28 cellular contexts compared by ENCODE assay signal in the genomic region with DNA sequence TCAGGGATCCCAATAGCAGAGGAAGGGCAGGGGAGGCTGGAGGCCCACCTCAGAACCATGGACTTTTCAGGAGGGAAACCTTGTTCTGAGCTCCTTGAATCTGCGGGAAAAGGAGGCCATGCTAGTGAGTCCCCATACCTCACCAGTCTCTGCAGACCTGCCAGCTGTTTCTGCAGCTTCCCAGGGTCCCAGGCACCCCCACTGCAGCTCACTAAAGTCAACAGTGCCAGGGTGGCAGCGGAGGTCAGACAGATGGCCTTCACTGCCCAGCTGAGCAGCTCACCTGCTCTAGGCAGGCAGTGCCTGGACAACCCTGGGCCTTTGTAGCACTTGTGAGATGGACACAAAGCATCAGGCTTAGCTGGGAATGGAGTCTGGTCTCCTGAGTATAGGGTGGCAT. TPM values are rescaled to one million over a fixed set of nuclear protein-coding genes. Genes with fewer than 3 reads are reported as not detected.
A peak's percentile ranks its signal among the peaks of the same experiment; 100 is the strongest.
DNase-seq lines count a peak whose midpoint lies in the region; ATAC-seq, FAIRE-seq and TF ChIP-seq lines count a peak whose summit lies in the region.
"Had no signal": no experiment of that assay in that cellular context is flagged by ENCODE, and none has a peak within 500 bp of the region (broad histone marks: within the 10 kb centered on the region; RNA-seq: fewer than 3 reads in every experiment).

No MANE protein-coding gene starts in this region.

- DNase-seq in Right ventricle myocardium inferior (ENCODE audit: missing footprints) (peak; percentile 47), left ventricle myocardium inferior (no peak), RWPE1 (ENCODE audit: low spot score) (no peak), K562 (ENCODE audit: extremely low read depth in 1 of 4, low spot score in 3 of 4) (peak in 2 of 4 experiments; percentile 22 to 26), SW480 (ENCODE audit: low spot score) (no peak)
- DNase-seq in stimulated activated effector memory CD8-positive, alpha-beta T cell treated with anti-CD3 and anti-CD28 coated beads, Interleukin-12 subunit alpha, Interleukin-12 subunit beta, amount 100 ng/mL, for 72 hours (ENCODE audit: low spot score in 2 of 2): no peak
- DNase-seq: 8988T; ACHN; BE2C; C1 segment of cervical spinal cord; CD4-positive, alpha-beta memory T cell; CD4-positive, CD25-positive, alpha-beta regulatory T cell; CD8-positive, alpha-beta memory T cell; COR-L47; DMS 273 treated with DMSO at 0.1 percent for 48 hours; DMS153; DMS79; DND-41; EL; GDM1 had no signal

- no peak overlapping the region for H3K4me3 Mint-ChIP-seq in stimulated activated effector memory CD8-positive, alpha-beta T cell treated with anti-CD3 and anti-CD28 coated beads, Interleukin-12 subunit alpha, Interleukin-12 subunit beta, amount 100 ng/mL, for 72 hours
- H3K4me3 Mint-ChIP-seq: CD14-positive monocyte; CD4-positive, alpha-beta memory T cell had no signal

- H3K36me3 ChIP-seq in left ventricle myocardium inferior (peaks cover 16% of the 10 kb centered on the region), K562 (ENCODE audit: control insufficient read depth, insufficient read depth, low read length) (peaks cover 53% of the 10 kb centered on the region)
- H3K36me3 ChIP-seq: BLaER1 had no signal

- TF ChIP-seq EP300 in K562 (IDR thresholded peaks at IDR 0.05; ENCODE audit: low read length): no peak

- H2AFZ ChIP-seq in K562 (ENCODE audit: low read depth, low read length): no peak overlapping the region

- H3K4me1 Mint-ChIP-seq in stimulated activated effector memory CD8-positive, alpha-beta T cell treated with anti-CD3 and anti-CD28 coated beads, Interleukin-12 subunit alpha, Interleukin-12 subunit beta, amount 100 ng/mL, for 72 hours: no peaks in the 10 kb centered on the region

- no peak for TF ChIP-seq RAD21 in K562 (CRISPR knock-in tag; conservative IDR thresholded peaks at IDR 0.05 in 1 of 2, IDR thresholded peaks at IDR 0.05 in 1 of 2)

- H3K27me3 ChIP-seq in left ventricle myocardium inferior (ENCODE audit: low read depth) (no peaks in the 10 kb centered on the region), K562 (ENCODE audit: control insufficient read depth in 2 of 2, insufficient read depth in 2 of 2, low read length in 2 of 2) (no peaks in the 10 kb centered on the region)
- H3K27me3 ChIP-seq: BE2C, BLaER1 had no signal

- H3K27ac ChIP-seq in left ventricle myocardium inferior (replicated peaks) (no peak overlapping the region), RWPE1 (peak overlapping the region; percentile 15), K562 (ENCODE audit: extremely low read depth, low read depth, low read length) (no peak overlapping the region)
- H3K27ac ChIP-seq: BLaER1 had no signal

- peak overlapping the region in 1 of 2 experiments; percentile 62; a peak in 2 of 4 replicates for H3K9ac ChIP-seq in K562 (ENCODE audit: insufficient read depth in 1 of 2, low read depth in 2 of 2, low read length in 2 of 2)
- H3K9ac ChIP-seq: BLaER1 had no signal

- TF ChIP-seq CTCF in left ventricle myocardium inferior (IDR thresholded peaks at IDR 0.05; ENCODE audit: borderline replicate concordance) (no peak), RWPE1 (conservative IDR thresholded peaks at IDR 0.05; ENCODE audit: low read depth) (no peak), K562 (IDR thresholded peaks at IDR 0.05 in 2 of 3, conservative IDR thresholded peaks at IDR 0.05 in 1 of 3; ENCODE audit: insufficient read depth in 2 of 3, low read depth in 1 of 3, low read length in 3 of 3) (no peak)

- H3K4me1 ChIP-seq in left ventricle myocardium inferior: peaks cover 11% of the 10 kb centered on the region
- peaks cover 6 to 17% of the 10 kb centered on the region in 2 experiments; a peak in 4 of 5 replicates for H3K4me1 ChIP-seq in K562 (replicated peaks in 1 of 2; ENCODE audit: control insufficient read depth in 2 of 2, insufficient read depth in 2 of 2, low read length in 2 of 2)
- H3K4me1 ChIP-seq: BE2C had no signal

- no peaks in the 10 kb centered on the region for H3K9me3 ChIP-seq in left ventricle myocardium inferior (replicated peaks)
- H3K9me3 ChIP-seq in K562 (replicated peaks; ENCODE audit: control insufficient read depth, insufficient read depth, low read depth, low read length): no peaks in the 10 kb centered on the region
- H3K9me3 ChIP-seq: BE2C, BLaER1 had no signal

- CTCF ChIA-PET in RWPE1 (lab: Yijun Ruan, JAX) (interaction anchor here (0.7 to 1.2 kb wide), 2 partner anchors 26 to 47 kb away, joined by 3 read pairs; no protein-coding TSS in a partner anchor), K562 (lab: Yijun Ruan, JAX; ENCODE audit: low intra/inter-chr PET ratio) (no interaction called here)

- ATAC-seq in Right ventricle myocardium inferior: no peak
- ATAC-seq in K562: no peak
- no peak for ATAC-seq in stimulated activated effector memory CD8-positive, alpha-beta T cell treated with anti-CD3 and anti-CD28 coated beads, Interleukin-12 subunit alpha, Interleukin-12 subunit beta, amount 100 ng/mL, for 72 hours
- ATAC-seq in GM18909 (IDR thresholded peaks at IDR 0.05; ENCODE audit: poor library complexity, unreplicated experiment): no peak
- ATAC-seq: GM12878 had no signal

- H3K9me3 Mint-ChIP-seq in stimulated activated effector memory CD8-positive, alpha-beta T cell treated with anti-CD3 and anti-CD28 coated beads, Interleukin-12 subunit alpha, Interleukin-12 subunit beta, amount 100 ng/mL, for 72 hours: no peaks in the 10 kb centered on the region
- H3K9me3 Mint-ChIP-seq: CD14-positive monocyte; CD4-positive, CD25-positive, alpha-beta regulatory T cell; CD8-positive, alpha-beta memory T cell had no signal

- H3K4me2 ChIP-seq in K562 (ENCODE audit: insufficient read depth, low read length): no peak overlapping the region
- H3K4me2 ChIP-seq: BLaER1 had no signal

- no peaks in the 10 kb centered on the region for H3K9me1 ChIP-seq in K562 (ENCODE audit: control insufficient read depth, insufficient read depth, low read length)

- intact Hi-C loops in Right ventricle myocardium inferior (cut with DNase I) (no loop called here), left ventricle myocardium inferior (cut with micrococcal nuclease) (no loop called here), K562 (cut with micrococcal nuclease) (no loop called here)

- H3K27ac Mint-ChIP-seq in stimulated activated effector memory CD8-positive, alpha-beta T cell treated with anti-CD3 and anti-CD28 coated beads, Interleukin-12 subunit alpha, Interleukin-12 subunit beta, amount 100 ng/mL, for 72 hours: peak overlapping the region; percentile 2
- H3K27ac Mint-ChIP-seq: CD4-positive, alpha-beta memory T cell had no signal

- 87% methylated on average over 2 of the region's 2 CpGs for WGBS in K562 (ENCODE audit: insufficient coverage, low coverage, missing lambda C conversion rate)

- in situ Hi-C loops in K562 (cut with MboI): no loop called here

- peak; percentile 26; the same call in 1 of the 2 replicates for TF ChIP-seq POLR2A in K562 (conservative IDR thresholded peaks at IDR 0.05)

- no peak overlapping the region for H3K4me3 ChIP-seq in left ventricle myocardium inferior
- H3K4me3 ChIP-seq in K562: no peak overlapping the region
- H3K4me3 ChIP-seq: BLaER1, GM12878 had no signal

- no TSS peak for BruUV-seq in K562 (replicated peaks; lab: Mats Ljungman, UMichigan)

- POLR2A ChIA-PET in RWPE1 (lab: Yijun Ruan, JAX; ENCODE audit: low non-redundant PET): interaction anchor here (0.5 to 1.5 kb wide), 2 partner anchors 60 to 731 kb away, joined by 4 to 10 read pairs; a partner anchor contains a TSS
- POLR2A ChIA-PET in K562 (lab: Yijun Ruan, JAX): interaction anchor here (0.6 to 6.4 kb wide), 16 partner anchors 8 to 361 kb away, joined by 3 to 51 read pairs (median 4); a partner anchor contains a TSS

- H4K20me1 ChIP-seq in K562 (replicated peaks; ENCODE audit: control insufficient read depth, insufficient read depth, low read length): peaks cover 3% of the 10 kb centered on the region; the same call in 1 of the 2 replicates
- H4K20me1 ChIP-seq: BLaER1 had no signal

- FAIRE-seq in K562 (lab: Jason Lieb, UNC): no peak
- FAIRE-seq: A204.1, GM12878, GM12892, GM18507, GM19239 had no signal

- peaks cover 10% of the 10 kb centered on the region for H3K79me2 ChIP-seq in K562 (ENCODE audit: control insufficient read depth, insufficient read depth, low read length)

- peaks cover 12% of the 10 kb centered on the region for H3K36me3 Mint-ChIP-seq in stimulated activated effector memory CD8-positive, alpha-beta T cell treated with anti-CD3 and anti-CD28 coated beads, Interleukin-12 subunit alpha, Interleukin-12 subunit beta, amount 100 ng/mL, for 72 hours

RNA-seq across cellular contexts. Expression of a gene that starts 4.4 kb away (rescaled TPM):
- total RNA-seq in Right ventricle myocardium inferior (19.2 TPM), left ventricle myocardium inferior (18.8 TPM), K562 (2014; rRNA removed) (22.6 and 36.7 TPM in 2 replicates), K562 (2014; rRNA removed; fragmentation: Illumina TruSeq; extraction: Trizol) (6.1 and 8.1 TPM in 2 replicates), K562 (2015; rRNA removed; fragmentation: Illumina TruSeq; extraction: Trizol) (14.0 TPM in 2 replicates), K562 (2021) (31.6 and 35.7 TPM in 2 replicates)
- total RNA-seq in K562 (2011; cell fraction: chromatin; rRNA removed; ENCODE audit: low replicate concordance): 17.5 and 64.2 TPM in 2 replicates
- 92.4 and 92.8 TPM in 2 replicates for total RNA-seq in K562 (2011; cell fraction: nucleolus; rRNA removed)
- total RNA-seq in K562 (2011; cell fraction: nucleoplasm; rRNA removed): 47.7 and 49.9 TPM in 2 replicates
- polyA plus RNA-seq in K562 (2011; rRNA removed) (7.9 and 9.1 TPM in 2 replicates), K562 (2014; fragmentation: Illumina TruSeq; extraction: Trizol) (16.1 and 22.7 TPM in 2 replicates), K562 (2014; fragmentation: Nextera tagmentation; extraction: Ambion mirVana) (under 1 TPM; 0.25 to 0.92 TPM), K562 (2014; rRNA removed) (16.0 and 18.1 TPM in 2 replicates)
- polyA plus RNA-seq in K562 (2011; cell fraction: cytosol; rRNA removed): 7.6 and 19.7 TPM in 2 replicates
- polyA plus RNA-seq in K562 (2011; cell fraction: nucleus; rRNA removed): 19.2 and 31.8 TPM in 2 replicates
- polyA plus RNA-seq in K562 (2012): 16.1 and 21.6 TPM in 2 replicates
- 6.0 and 10.4 TPM in 2 replicates for polyA minus RNA-seq in K562 (2011; rRNA and poly(A)+ RNA removed)
- 14.8 and 16.7 TPM in 2 replicates for polyA minus RNA-seq in K562 (2011; cell fraction: cytosol; rRNA and poly(A)+ RNA removed)
- 8.0 and 9.6 TPM in 2 replicates for polyA minus RNA-seq in K562 (2011; cell fraction: nucleus; rRNA and poly(A)+ RNA removed)

RNA-seq across cellular contexts. Expression of a gene that starts 13.3 kb away (rescaled TPM):
- total RNA-seq in Right ventricle myocardium inferior (29.1 TPM), left ventricle myocardium inferior (32.0 TPM), K562 (2014; rRNA removed) (104 and 150 TPM in 2 replicates), K562 (2014; rRNA removed; fragmentation: Illumina TruSeq; extraction: Trizol) (44.3 and 48.5 TPM in 2 replicates), K562 (2015; rRNA removed; fragmentation: Illumina TruSeq; extraction: Trizol) (66.2 and 67.2 TPM in 2 replicates), K562 (2021) (102 and 107 TPM in 2 replicates)
- 241 and 561 TPM in 2 replicates for total RNA-seq in K562 (2011; cell fraction: chromatin; rRNA removed; ENCODE audit: low replicate concordance)
- total RNA-seq in K562 (2011; cell fraction: nucleolus; rRNA removed): 334 and 386 TPM in 2 replicates
- total RNA-seq in K562 (2011; cell fraction: nucleoplasm; rRNA removed): 352 and 440 TPM in 2 replicates
- polyA plus RNA-seq in K562 (2011; rRNA removed) (113 and 117 TPM in 2 replicates), K562 (2014; fragmentation: Illumina TruSeq; extraction: Trizol) (58.3 and 90.4 TPM in 2 replicates), K562 (2014; fragmentation: Nextera tagmentation; extraction: Ambion mirVana) (10 to 100 TPM in 1 of 2 experiments, 1 to 10 TPM in 1; 9.1 to 11.3 TPM), K562 (2014; rRNA removed) (135 and 140 TPM in 2 replicates)
- polyA plus RNA-seq in K562 (2011; cell fraction: cytosol; rRNA removed): 145 and 208 TPM in 2 replicates
- 338 and 468 TPM in 2 replicates for polyA plus RNA-seq in K562 (2011; cell fraction: nucleus; rRNA removed)
- 113 and 151 TPM in 2 replicates for polyA plus RNA-seq in K562 (2012)
- 65.9 and 102 TPM in 2 replicates for polyA minus RNA-seq in K562 (2011; rRNA and poly(A)+ RNA removed)
- 42.5 and 67.8 TPM in 2 replicates for polyA minus RNA-seq in K562 (2011; cell fraction: cytosol; rRNA and poly(A)+ RNA removed)
- 110 and 139 TPM in 2 replicates for polyA minus RNA-seq in K562 (2011; cell fraction: nucleus; rRNA and poly(A)+ RNA removed)

RNA-seq across cellular contexts. Expression of a gene that starts 13.7 kb away (rescaled TPM):
- 37.4 TPM for total RNA-seq in Right ventricle myocardium inferior
- 43.7 TPM for total RNA-seq in left ventricle myocardium inferior
- total RNA-seq in K562 (2011; cell fraction: chromatin; rRNA removed; ENCODE audit: low replicate concordance): 35.5 and 103 TPM in 2 replicates
- 64.2 and 80.4 TPM in 2 replicates for total RNA-seq in K562 (2011; cell fraction: nucleolus; rRNA removed)
- 48.8 and 49.1 TPM in 2 replicates for total RNA-seq in K562 (2011; cell fraction: nucleoplasm; rRNA removed)
- total RNA-seq in K562 (2014; rRNA removed): 46.0 and 90.9 TPM in 2 replicates
- total RNA-seq in K562 (2014; rRNA removed; fragmentation: Illumina TruSeq; extraction: Trizol): 43.0 and 63.0 TPM in 2 replicates
- 72.7 and 74.7 TPM in 2 replicates for total RNA-seq in K562 (2015; rRNA removed; fragmentation: Illumina TruSeq; extraction: Trizol)
- 91.3 and 104 TPM in 2 replicates for total RNA-seq in K562 (2021)
- 64.4 and 79.2 TPM in 2 replicates for polyA plus RNA-seq in K562 (2011; rRNA removed)
- 56.0 and 75.1 TPM in 2 replicates for polyA plus RNA-seq in K562 (2011; cell fraction: cytosol; rRNA removed)
- polyA plus RNA-seq in K562 (2011; cell fraction: nucleus; rRNA removed): 31.6 and 47.8 TPM in 2 replicates
- 64.7 and 97.4 TPM in 2 replicates for polyA plus RNA-seq in K562 (2012)
- polyA plus RNA-seq in K562 (2014; fragmentation: Illumina TruSeq; extraction: Trizol): 110 and 117 TPM in 2 replicates
- polyA plus RNA-seq in K562 (2014; fragmentation: Nextera tagmentation; extraction: Ambion mirVana): 10 to 100 TPM in 1 of 2 experiments, 1 to 10 TPM in 1; 9.3 to 24.2 TPM
- 56.7 and 89.1 TPM in 2 replicates for polyA plus RNA-seq in K562 (2014; rRNA removed)
- 43.1 and 50.2 TPM in 2 replicates for polyA minus RNA-seq in K562 (2011; rRNA and poly(A)+ RNA removed)
- polyA minus RNA-seq in K562 (2011; cell fraction: cytosol; rRNA and poly(A)+ RNA removed): 49.8 and 67.6 TPM in 2 replicates
- polyA minus RNA-seq in K562 (2011; cell fraction: nucleus; rRNA and poly(A)+ RNA removed): 19.1 and 26.8 TPM in 2 replicates

RNA-seq across cellular contexts. Expression of a gene that starts 35.3 kb away (rescaled TPM):
- total RNA-seq in Right ventricle myocardium inferior: 52.9 TPM
- total RNA-seq in left ventricle myocardium inferior: 57.0 TPM
- 21.1 and 48.4 TPM in 2 replicates for total RNA-seq in K562 (2011; cell fraction: chromatin; rRNA removed; ENCODE audit: low replicate concordance)
- total RNA-seq in K562 (2011; cell fraction: nucleolus; rRNA removed): 27.8 and 30.0 TPM in 2 replicates
- 33.7 and 46.3 TPM in 2 replicates for total RNA-seq in K562 (2011; cell fraction: nucleoplasm; rRNA removed)
- total RNA-seq in K562 (2014; rRNA removed): 53.3 and 68.0 TPM in 2 replicates
- 25.4 and 35.7 TPM in 2 replicates for total RNA-seq in K562 (2014; rRNA removed; fragmentation: Illumina TruSeq; extraction: Trizol)
- total RNA-seq in K562 (2015; rRNA removed; fragmentation: Illumina TruSeq; extraction: Trizol): 33.7 and 37.3 TPM in 2 replicates
- total RNA-seq in K562 (2021): 82.0 and 83.8 TPM in 2 replicates
- 57.0 and 74.4 TPM in 2 replicates for polyA plus RNA-seq in K562 (2011; rRNA removed)
- 67.6 and 87.3 TPM in 2 replicates for polyA plus RNA-seq in K562 (2011; cell fraction: cytosol; rRNA removed)
- 57.5 and 83.7 TPM in 2 replicates for polyA plus RNA-seq in K562 (2011; cell fraction: nucleus; rRNA removed)
- 87.7 and 104 TPM in 2 replicates for polyA plus RNA-seq in K562 (2012)
- 88.9 and 90.6 TPM in 2 replicates for polyA plus RNA-seq in K562 (2014; fragmentation: Illumina TruSeq; extraction: Trizol)
- polyA plus RNA-seq in K562 (2014; fragmentation: Nextera tagmentation; extraction: Ambion mirVana): 10 to 100 TPM; 10.1 to 24.7 TPM
- polyA plus RNA-seq in K562 (2014; rRNA removed): 72.1 and 81.3 TPM in 2 replicates
- polyA minus RNA-seq in K562 (2011; rRNA and poly(A)+ RNA removed): 19.9 and 27.1 TPM in 2 replicates
- polyA minus RNA-seq in K562 (2011; cell fraction: cytosol; rRNA and poly(A)+ RNA removed): 25.8 and 28.1 TPM in 2 replicates
- 8.9 and 11.1 TPM in 2 replicates for polyA minus RNA-seq in K562 (2011; cell fraction: nucleus; rRNA and poly(A)+ RNA removed)

RNA-seq across cellular contexts. Expression of a gene that starts 59.8 kb away (rescaled TPM):
- total RNA-seq in Right ventricle myocardium inferior: 14.9 TPM
- total RNA-seq in left ventricle myocardium inferior: 16.2 TPM
- total RNA-seq in K562 (2011; cell fraction: chromatin; rRNA removed; ENCODE audit: low replicate concordance): 31.0 and 60.5 TPM in 2 replicates
- 37.1 and 42.7 TPM in 2 replicates for total RNA-seq in K562 (2011; cell fraction: nucleolus; rRNA removed)
- total RNA-seq in K562 (2011; cell fraction: nucleoplasm; rRNA removed): 33.4 and 47.4 TPM in 2 replicates
- total RNA-seq in K562 (2014; rRNA removed): 105 and 106 TPM in 2 replicates
- total RNA-seq in K562 (2014; rRNA removed; fragmentation: Illumina TruSeq; extraction: Trizol): 82.6 and 86.7 TPM in 2 replicates
- total RNA-seq in K562 (2015; rRNA removed; fragmentation: Illumina TruSeq; extraction: Trizol): 93.9 and 94.3 TPM in 2 replicates
- 72.3 and 77.3 TPM in 2 replicates for total RNA-seq in K562 (2021)
- polyA plus RNA-seq in K562 (2011; rRNA removed): 121 and 145 TPM in 2 replicates
- 151 and 164 TPM in 2 replicates for polyA plus RNA-seq in K562 (2011; cell fraction: cytosol; rRNA removed)
- 39.9 and 61.7 TPM in 2 replicates for polyA plus RNA-seq in K562 (2011; cell fraction: nucleus; rRNA removed)
- polyA plus RNA-seq in K562 (2012): 91.8 and 104 TPM in 2 replicates
- polyA plus RNA-seq in K562 (2014; fragmentation: Illumina TruSeq; extraction: Trizol): 95.9 and 104 TPM in 2 replicates
- 100 to 1,000 TPM in 1 of 2 experiments, 10 to 100 TPM in 1; 62.8 to 133 TPM for polyA plus RNA-seq in K562 (2014; fragmentation: Nextera tagmentation; extraction: Ambion mirVana)
- 121 and 141 TPM in 2 replicates for polyA plus RNA-seq in K562 (2014; rRNA removed)
- polyA minus RNA-seq in K562 (2011; rRNA and poly(A)+ RNA removed): 51.5 and 51.7 TPM in 2 replicates
- polyA minus RNA-seq in K562 (2011; cell fraction: cytosol; rRNA and poly(A)+ RNA removed): 22.0 and 22.2 TPM in 2 replicates
- 11.6 and 14.9 TPM in 2 replicates for polyA minus RNA-seq in K562 (2011; cell fraction: nucleus; rRNA and poly(A)+ RNA removed)
